Comparison of ENCODE assay signal across 8 cellular contexts in genomic region chr20:31572042-31572700, GRCh38. TPM values are rescaled to one million over a fixed set of nuclear protein-coding genes. Genes with fewer than 3 reads are reported as not detected.
DNase-seq lines count a peak whose midpoint lies in the region; ATAC-seq and TF ChIP-seq lines count a peak whose summit lies in the region.

No MANE protein-coding gene starts in this region.

- peak; percentile 17 for ATAC-seq in Right ventricle myocardium inferior

- peaks cover 31% of the 10 kb centered on the region for H3K4me1 Mint-ChIP-seq in dendritic cell treated with granulocyte-macrophage colony-stimulating factor and Interleukin-4, amounts not matched to agents 40 ng/mL and 50 ng/mL, for 4 days (ENCODE audit: low read depth)
- H3K4me1 Mint-ChIP-seq in nephron, result peaks cover 52% of the 10 kb centered on the region

- DNase-seq in Right ventricle myocardium inferior (ENCODE audit: missing footprints) (no peak), cardiac septum (ENCODE audit: low spot score) (no peak), NCI-H2171 treated with DMSO at 0.1 percent for 48 hours (lab: John Stamatoyannopoulos, UW) (peak; percentile 88), hepatic stellate cell (ENCODE audit: low spot score) (no peak), NCI-H1436 treated with DMSO at 0.1 percent for 48 hours (lab: John Stamatoyannopoulos, UW) (no peak), activated gamma-delta T cell treated with Interleukin-2 at 50 U/mL for 16 hours (no peak)

- no peak for TF ChIP-seq CTCF in nephron (IDR thresholded peaks at IDR 0.05; ENCODE audit: unreplicated experiment in 3 of 3)

- peak overlapping the region; percentile 82 for H3K4me3 Mint-ChIP-seq in dendritic cell treated with granulocyte-macrophage colony-stimulating factor and Interleukin-4, amounts not matched to agents 40 ng/mL and 50 ng/mL, for 4 days
- peak overlapping the region; percentile 82 to 88 (median 87) for H3K4me3 Mint-ChIP-seq in nephron

- intact Hi-C loops in Right ventricle myocardium inferior (cut with DNase I) (loop anchor here (2.0 to 5.0 kb wide), 3 partner anchors 15 to 150 kb away; partner anchors contain the start of genes BCL2L1 and ID1), cardiac septum (cut with DNase I) (loop anchor here (2.0 to 5.0 kb wide), 2 partner anchors 23 to 150 kb away; partner anchors contain the start of gene BCL2L1)
- intact Hi-C loops in dendritic cell treated with granulocyte-macrophage colony-stimulating factor and Interleukin-4, amounts not matched to agents 40 ng/mL and 50 ng/mL, for 4 days (cut with micrococcal nuclease), result loop anchor here (1.0 to 2.0 kb wide), 2 partner anchors 25 to 33 kb away; partner anchors contain the start of gene ID1

- H3K36me3 Mint-ChIP-seq in dendritic cell treated with granulocyte-macrophage colony-stimulating factor and Interleukin-4, amounts not matched to agents 40 ng/mL and 50 ng/mL, for 4 days (ENCODE audit: low read depth), result peaks cover 41% of the 10 kb centered on the region
- no peaks in the 10 kb centered on the region for H3K36me3 Mint-ChIP-seq in nephron (ENCODE audit: low read depth)

- H3K9me3 Mint-ChIP-seq in dendritic cell treated with granulocyte-macrophage colony-stimulating factor and Interleukin-4, amounts not matched to agents 40 ng/mL and 50 ng/mL, for 4 days, result no peaks in the 10 kb centered on the region
- no peaks in the 10 kb centered on the region for H3K9me3 Mint-ChIP-seq in nephron

- H3K27me3 Mint-ChIP-seq in dendritic cell treated with granulocyte-macrophage colony-stimulating factor and Interleukin-4, amounts not matched to agents 40 ng/mL and 50 ng/mL, for 4 days, result no peaks in the 10 kb centered on the region
- H3K27me3 Mint-ChIP-seq in nephron (ENCODE audit: low read depth), result no peaks in the 10 kb centered on the region

- H3K27ac Mint-ChIP-seq in dendritic cell treated with granulocyte-macrophage colony-stimulating factor and Interleukin-4, amounts not matched to agents 40 ng/mL and 50 ng/mL, for 4 days, result peak overlapping the region; percentile 87
- H3K27ac Mint-ChIP-seq in nephron, result peak overlapping the region; percentile 90 to 97 (median 97)

RNA-seq across cellular contexts. Expression of gene ID1, which starts 32.9 kb away (rescaled TPM):
- total RNA-seq in Right ventricle myocardium inferior (98.9 TPM), cardiac septum (163 TPM)

RNA-seq across cellular contexts. Expression of gene HM13, which starts 57.9 kb away (rescaled TPM):
- total RNA-seq in Right ventricle myocardium inferior, result 46.7 TPM
- total RNA-seq in cardiac septum, result 43.7 TPM
